8 cellular contexts compared by ENCODE assay signal in the genomic region with DNA sequence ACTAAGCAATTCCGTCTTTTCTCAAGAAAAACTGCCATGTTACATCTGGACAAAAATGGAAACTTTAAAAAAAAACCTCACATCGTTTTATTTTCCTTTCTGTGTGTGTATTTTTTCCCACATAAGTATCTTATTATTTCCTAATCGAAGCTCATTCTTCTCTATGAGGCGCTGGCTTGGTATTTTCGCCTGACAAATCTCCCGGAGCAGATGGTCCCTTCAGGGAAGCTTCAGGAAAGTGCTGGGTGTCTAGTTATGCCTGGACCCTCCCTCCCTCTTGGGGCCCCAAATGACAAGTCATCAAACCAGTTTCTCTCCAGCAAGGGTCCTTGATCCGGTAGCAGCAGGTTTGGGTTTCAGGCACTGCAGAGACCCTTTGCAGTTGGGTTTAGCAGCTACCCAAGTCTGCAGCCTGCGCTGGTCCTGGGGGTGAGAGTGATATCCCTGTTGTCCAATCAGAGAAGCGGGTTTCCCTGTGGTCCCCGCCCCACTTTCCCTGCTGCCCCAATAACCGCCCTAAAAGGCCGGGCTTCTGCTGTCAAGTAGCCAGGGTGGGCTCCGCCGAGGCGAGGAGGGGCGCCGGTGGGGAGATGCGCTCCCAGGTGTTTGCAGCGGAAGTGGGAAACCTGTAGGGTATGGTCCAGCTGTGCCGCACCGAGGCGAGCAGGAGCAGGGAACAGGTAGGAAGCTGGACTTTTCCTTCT. TPM values are rescaled to one million over a fixed set of nuclear protein-coding genes. Genes with fewer than 3 reads are reported as not detected.
DNase-seq lines count a peak whose midpoint lies in the region; ATAC-seq and TF ChIP-seq lines count a peak whose summit lies in the region.

TSS of gene CNTN1 (plus strand) at position 527 of the 704 bp plus-strand sequence.

- no peak within 1 kb of the TSS for H3K9ac ChIP-seq in endodermal cell (ENCODE audit: extremely low read depth, low read length, poor library complexity, severe bottlenecking)

- TF ChIP-seq CTCF in endodermal cell (conservative IDR thresholded peaks at IDR 0.05) (no peak), lung (IDR thresholded peaks at IDR 0.05; ENCODE audit: control extremely low read depth, extremely low read depth) (no peak), type B pancreatic cell (conservative IDR thresholded peaks at IDR 0.05) (no peak)

- H3K36me3 Mint-ChIP-seq in endodermal cell (ENCODE audit: low read depth) (no peaks in the 10 kb centered on the region), type B pancreatic cell (no peaks in the 10 kb centered on the region)

- peaks cover 6% of the 10 kb centered on the region; the same call in 1 of the 2 replicates for H3K27me3 ChIP-seq in HAP-1 (ENCODE audit: low read depth)
- H3K27me3 ChIP-seq in endodermal cell (ENCODE audit: control insufficient read depth, insufficient read depth, low read length, poor library complexity, severe bottlenecking): peaks cover 48% of the 10 kb centered on the region
- H3K27me3 ChIP-seq in lung (ENCODE audit: control insufficient read depth, insufficient read depth): no peaks in the 10 kb centered on the region

- no peak within 1 kb of the TSS for H3K27ac ChIP-seq in endodermal cell (ENCODE audit: low read depth, low read length)
- H3K27ac ChIP-seq in lung (ENCODE audit: low read depth in 1 of 2, low read length in 1 of 2): no peak within 1 kb of the TSS

- H3K4me3 ChIP-seq in HAP-1 (peak within 1 kb of the TSS; percentile 28), endodermal cell (ENCODE audit: low read length) (peak within 1 kb of the TSS; percentile 86), lung (peak within 1 kb of the TSS; percentile 18)

- H3K4me3 Mint-ChIP-seq in endodermal cell (peak within 1 kb of the TSS; percentile 71), type B pancreatic cell (peak within 1 kb of the TSS; percentile 97)

- H3K27ac Mint-ChIP-seq in endodermal cell (no peak within 1 kb of the TSS), type B pancreatic cell (peak within 1 kb of the TSS; percentile 72)

- WGBS in endodermal cell (ENCODE audit: insufficient coverage in 1 of 2, insufficient read length in 1 of 2), 2 experiments: 14 to 15% methylated on average over 12 to 22 of the region's 22 CpGs
- WGBS in lung, 2 donors: 5 to 8% methylated on average over 22 of the region's 22 CpGs

- H3K27me3 Mint-ChIP-seq in endodermal cell (ENCODE audit: insufficient read depth) (peaks cover 33% of the 10 kb centered on the region), type B pancreatic cell (peaks cover 54% of the 10 kb centered on the region)

- H3K4me1 ChIP-seq in HAP-1 (no peaks in the 10 kb centered on the region; the same call in 1 of the 2 replicates), endodermal cell (ENCODE audit: control insufficient read depth, insufficient read depth, low read length) (no peaks in the 10 kb centered on the region), lung (ENCODE audit: control insufficient read depth in 2 of 2, insufficient read depth in 2 of 2, low read length in 2 of 2) (peaks cover 0 to 4% of the 10 kb centered on the region in 2 donors)

- ATAC-seq in lung (ENCODE audit: insufficient read depth, low FRiP score) (peak; percentile 86), GM18861 (IDR thresholded peaks at IDR 0.05; ENCODE audit: unreplicated experiment) (no peak)

- H3K9me3 ChIP-seq in HAP-1 (no peaks in the 10 kb centered on the region), endodermal cell (ENCODE audit: control insufficient read depth, low read length) (no peaks in the 10 kb centered on the region), lung (ENCODE audit: control insufficient read depth in 2 of 2, insufficient read depth in 1 of 2, low read length in 1 of 2) (peaks cover 0 to 2% of the 10 kb centered on the region in 2 donors)

- peaks cover 4% of the 10 kb centered on the region for H3K4me1 Mint-ChIP-seq in endodermal cell
- H3K4me1 Mint-ChIP-seq in type B pancreatic cell (ENCODE audit: unreplicated experiment): peaks cover 6% of the 10 kb centered on the region

- H3K9me3 Mint-ChIP-seq in endodermal cell (no peaks in the 10 kb centered on the region), type B pancreatic cell (no peaks in the 10 kb centered on the region)

- in situ Hi-C loops in HAP-1 (cut with MboI; ENCODE audit: low sequenced_read_pairs): no loop called here

- DNase-seq in COR-L47 (lab: John Stamatoyannopoulos, UW) (peak; percentile 85), HAP-1 (ENCODE audit: low spot score in 2 of 2) (peak; percentile 26 to 71), NCI-H460 (ENCODE audit: extremely low read depth, low read depth) (peak; percentile 81), endodermal cell (peak; percentile 98), lung (ENCODE audit: low spot score) (peak; percentile 61), type B pancreatic cell (ENCODE audit: extremely low spot score, unreplicated experiment) (peak; percentile 83), NCI-H526 treated with DMSO at 0.1 percent for 48 hours (lab: John Stamatoyannopoulos, UW) (no peak)

- H3K36me3 ChIP-seq in HAP-1 (replicated peaks): no peaks in the 10 kb centered on the region
- no peaks in the 10 kb centered on the region for H3K36me3 ChIP-seq in endodermal cell (ENCODE audit: control insufficient read depth, insufficient read depth, low read length)
- H3K36me3 ChIP-seq in lung (ENCODE audit: control insufficient read depth in 2 of 2, insufficient read depth in 2 of 2, low read length in 2 of 2): no peaks in the 10 kb centered on the region

RNA-seq across cellular contexts. Expression of gene CNTN1, which starts in this region (rescaled TPM):
- 44.9 and 45.0 TPM in 2 replicates for total RNA-seq in NCI-H460 (2014; rRNA removed; shearing (Covaris generic))
- 22.1 and 25.1 TPM in 2 replicates for polyA plus RNA-seq in NCI-H460 (2014; cell fraction: nucleus; rRNA removed)
- total RNA-seq in endodermal cell (1 to 10 TPM; 8.4 to 8.6 TPM), lung (10 to 100 TPM in 1 of 2 donors, 1 to 10 TPM in 1; 1.8 to 47.6 TPM), type B pancreatic cell (ENCODE audit: low replicate concordance) (19.3 and 25.2 TPM in 2 replicates)
- polyA plus RNA-seq in endodermal cell (2013, experiment 1 of 2): 2.6 TPM
- polyA plus RNA-seq in endodermal cell (2013, experiment 2 of 2): 2.6 TPM
- polyA plus RNA-seq in lung: under 1 TPM; 0.10 to 0.47 TPM

Comparison
In these comparisons a context has a peak if more than half of its experiments do, and no peak if none do; other contexts are left out.
1. H3K4me3 ChIP-seq: peak in every context shown above with its lines; median percentile 86 in endodermal cell; 28 in HAP-1; 18 in lung.